8 cellular contexts compared by ENCODE assay signal in the genomic region with DNA sequence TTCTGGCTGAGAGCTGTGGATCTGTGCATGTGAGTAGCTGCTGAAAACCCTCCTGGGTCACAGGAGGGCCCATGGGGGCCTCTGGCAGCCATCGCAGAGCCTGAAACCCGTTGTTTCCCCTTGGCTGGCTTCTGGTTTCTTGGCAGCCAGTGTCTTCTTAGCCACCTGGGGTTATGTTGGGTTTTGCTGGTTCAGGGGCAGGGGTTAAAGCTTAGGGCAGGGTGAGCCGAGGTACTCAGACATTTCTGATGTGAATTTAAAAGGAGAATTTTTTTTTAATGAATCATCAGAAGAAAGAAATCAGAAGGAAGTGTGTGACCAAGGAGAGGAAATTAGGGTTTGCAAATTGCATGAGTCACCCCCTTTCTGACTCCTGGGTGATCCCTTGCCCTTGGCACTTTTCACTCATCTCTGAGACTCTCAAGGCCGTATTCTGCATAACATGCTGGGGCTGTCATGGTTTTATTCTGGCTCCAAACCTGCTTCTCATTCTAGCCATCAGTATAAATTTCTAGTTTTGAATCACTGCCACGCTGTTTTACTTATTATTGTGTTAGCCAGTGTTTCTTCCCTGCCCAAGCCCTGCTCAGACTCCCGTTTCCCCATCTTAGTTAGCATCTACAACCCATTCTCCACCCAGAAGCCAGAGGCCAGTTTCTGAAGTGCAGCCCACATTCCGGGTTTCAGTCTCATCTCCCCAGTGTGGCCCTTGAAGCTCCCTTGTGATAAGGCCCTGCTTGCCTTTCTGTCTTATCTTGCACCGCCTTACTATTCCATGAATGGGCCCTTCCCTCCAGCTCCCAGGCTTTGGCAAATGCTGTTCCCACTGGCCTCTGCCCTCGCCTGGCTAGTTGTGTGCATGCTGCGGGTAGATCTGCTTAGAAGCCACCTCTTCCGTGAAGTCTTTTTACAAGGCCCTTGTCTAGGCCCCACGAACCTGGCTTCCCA. TPM values are rescaled to one million over a fixed set of nuclear protein-coding genes. Genes with fewer than 3 reads are reported as not detected.
DNase-seq lines count a peak whose midpoint lies in the region; ATAC-seq, FAIRE-seq and TF ChIP-seq lines count a peak whose summit lies in the region.

No MANE protein-coding gene starts in this region.

- no peak for DNase-seq in left cardiac atrium
- no peak for DNase-seq in cardiac septum (ENCODE audit: low spot score)
- DNase-seq in PC-3, result peak; percentile 96
- peak; percentile 33 for DNase-seq in activated gamma-delta T cell treated with anti-CD3 and anti-CD28 coated beads, Interleukin-2, amount 50 U/mL, for 16 hours (ENCODE audit: low read depth)
- peak; percentile 86 for DNase-seq in keratinocyte (ENCODE audit: low read depth, low spot score)
- no peak for DNase-seq in type B pancreatic cell (ENCODE audit: extremely low spot score, unreplicated experiment)
- no peak for DNase-seq in COLO668 (lab: John Stamatoyannopoulos, UW; ENCODE audit: unreplicated experiment)

- H2AFZ ChIP-seq in PC-3 (ENCODE audit: low read length) (no peak overlapping the region), keratinocyte (ENCODE audit: control insufficient read depth, low read length) (peak overlapping the region; percentile 39)

- FAIRE-seq in keratinocyte (lab: Jason Lieb, UNC), result peak; percentile 88

- H3K36me3 ChIP-seq in PC-3 (ENCODE audit: low read depth, low read length) (no peaks in the 10 kb centered on the region), keratinocyte (ENCODE audit: control insufficient read depth in 2 of 2, extremely low read depth in 1 of 2, insufficient read depth in 2 of 2, low read length in 2 of 2) (no peaks in the 10 kb centered on the region)

- POLR2A ChIA-PET in PC-3 (lab: Charles Lee; ENCODE audit: unreplicated experiment), result interaction anchor here (0.6 kb wide), 1 partner anchor 42 kb away, joined by 3 read pairs; no protein-coding TSS in a partner anchor

- intact Hi-C loops in left cardiac atrium (cut with DNase I), result no loop called here
- intact Hi-C loops in cardiac septum (cut with DNase I), result no loop called here
- intact Hi-C loops in PC-3 (cut with micrococcal nuclease), result loop anchor here (1.0 kb wide), 4 partner anchors 16 to 125 kb away; no protein-coding TSS in a partner anchor

- H3K27ac ChIP-seq in PC-3 (ENCODE audit: low read length) (peak overlapping the region; percentile 72), keratinocyte (ENCODE audit: control insufficient read depth, insufficient read depth, low read length) (peak overlapping the region; percentile 53)

- no TSS peak for BruUV-seq in PC-3 (replicated peaks; lab: Mats Ljungman, UMichigan)

- TF ChIP-seq CTCF in PC-3 (conservative IDR thresholded peaks at IDR 0.05; ENCODE audit: low read depth, low read length) (no peak), keratinocyte (optimal IDR thresholded peaks at IDR 0.05 in 1 of 3, IDR thresholded peaks at IDR 0.05 in 1 of 3, conservative IDR thresholded peaks at IDR 0.05 in 1 of 3; ENCODE audit: extremely low read depth in 1 of 3, insufficient read depth in 2 of 3, low read length in 3 of 3) (peak in 1 of 3 experiments; percentile 10), type B pancreatic cell (conservative IDR thresholded peaks at IDR 0.05) (no peak)

- H3K9me3 Mint-ChIP-seq in type B pancreatic cell, result no peaks in the 10 kb centered on the region

- ATAC-seq in left cardiac atrium (peak; percentile 59 to 83), HG03039 (IDR thresholded peaks at IDR 0.05; ENCODE audit: unreplicated experiment) (peak; percentile 66), PC-3 (peak; percentile 92)

- H3K4me1 ChIP-seq in PC-3 (ENCODE audit: insufficient read depth, low read length) (peaks cover 33% of the 10 kb centered on the region), keratinocyte (ENCODE audit: control insufficient read depth, extremely low read depth, insufficient read depth, low read length) (peaks cover 55% of the 10 kb centered on the region)

- H3K9ac ChIP-seq in PC-3 (ENCODE audit: low read length) (peak overlapping the region; percentile 18; the same call in 1 of the 2 replicates), keratinocyte (ENCODE audit: control insufficient read depth, extremely low read depth, insufficient read depth, low read length) (peak overlapping the region; percentile 10)

- H3K9me2 ChIP-seq in PC-3 (replicated peaks; ENCODE audit: low read length), result no peaks in the 10 kb centered on the region

- H3K79me2 ChIP-seq in PC-3 (ENCODE audit: low read length), result no peaks in the 10 kb centered on the region
- no peaks in the 10 kb centered on the region for H3K79me2 ChIP-seq in keratinocyte (ENCODE audit: control insufficient read depth, insufficient read depth, low read length)

- H3K27me3 Mint-ChIP-seq in type B pancreatic cell, result peaks cover 25% of the 10 kb centered on the region

- dilution Hi-C loops in keratinocyte (cut with MboI; ENCODE audit: extremely low pct_ligation_motif_present, low sequenced_read_pairs), result no loop called here

- H3F3A ChIP-seq in PC-3 (ENCODE audit: low read length, unreplicated experiment), result peaks cover 5% of the 10 kb centered on the region

- no peaks in the 10 kb centered on the region for H3K9me1 ChIP-seq in keratinocyte (ENCODE audit: control insufficient read depth, extremely low read depth, insufficient read depth, low read length)

- H3K4me2 ChIP-seq in PC-3 (ENCODE audit: low read length) (peak overlapping the region; percentile 61), keratinocyte (ENCODE audit: control insufficient read depth, extremely low read depth, insufficient read depth, low read depth, low read length) (peak overlapping the region; percentile 61)

- no peaks in the 10 kb centered on the region for H4K20me1 ChIP-seq in PC-3 (ENCODE audit: low read length)
- H4K20me1 ChIP-seq in keratinocyte (ENCODE audit: control insufficient read depth, extremely low read depth, insufficient read depth, low read length), result no peaks in the 10 kb centered on the region

- H3K27me3 ChIP-seq in PC-3 (ENCODE audit: low read length), result no peaks in the 10 kb centered on the region
- no peaks in the 10 kb centered on the region for H3K27me3 ChIP-seq in keratinocyte (ENCODE audit: control insufficient read depth, extremely low read depth, insufficient read depth, low read length)

- H3K9me3 ChIP-seq in PC-3 (ENCODE audit: low read length) (no peaks in the 10 kb centered on the region), keratinocyte (ENCODE audit: control insufficient read depth, low read depth, low read length) (no peaks in the 10 kb centered on the region)

- peak overlapping the region; percentile 13 for H3K27ac Mint-ChIP-seq in type B pancreatic cell

- CTCF ChIA-PET in PC-3 (lab: Charles Lee), result interaction anchor here (0.6 kb wide), 1 partner anchor 111 kb away, joined by 3 read pairs; no protein-coding TSS in a partner anchor

- H3K4me3 Mint-ChIP-seq in type B pancreatic cell, result no peak overlapping the region

- H3K4me3 ChIP-seq in PC-3 (ENCODE audit: low read length) (no peak overlapping the region; the same call in 1 of the 2 replicates), keratinocyte (ENCODE audit: control insufficient read depth in 2 of 3, extremely low read depth in 1 of 3, insufficient read depth in 2 of 3, low read depth in 1 of 3, low read length in 3 of 3) (no peak overlapping the region)

- no peaks in the 10 kb centered on the region for H3K36me3 Mint-ChIP-seq in type B pancreatic cell

- peaks cover 19% of the 10 kb centered on the region for H3K4me1 Mint-ChIP-seq in type B pancreatic cell (ENCODE audit: unreplicated experiment)

RNA-seq across cellular contexts. Expression of a gene that starts 40.9 kb away (rescaled TPM):
- total RNA-seq in left cardiac atrium (1 to 10 TPM in 1 of 2 donors, under 1 TPM in 1; 0.73 to 1.6 TPM), cardiac septum (1.4 TPM), PC-3 (2014; rRNA removed) (0.98 and 1.8 TPM in 2 replicates), type B pancreatic cell (ENCODE audit: low replicate concordance) (1.5 and 4.7 TPM in 2 replicates)
- 0.04 to 0.76 TPM (median 0.20 TPM) in 3 replicates for polyA plus RNA-seq in keratinocyte
- polyA plus RNA-seq in keratinocyte (2011; ENCODE audit: low read depth), result 0.19 TPM
- polyA plus RNA-seq in keratinocyte (2011; cell fraction: cytosol; rRNA removed), result 0.32 and 0.61 TPM in 2 replicates
- 0.27 and 0.37 TPM in 2 replicates for polyA plus RNA-seq in keratinocyte (2011; cell fraction: nucleus; rRNA removed)
- polyA plus RNA-seq in keratinocyte (2012; ENCODE audit: low replicate concordance), result 0.28 and 1.4 TPM in 2 replicates
- polyA minus RNA-seq in keratinocyte, result 0.26 to 1.1 TPM in 2 of 3 replicates, not detected in the other
- not detected for polyA minus RNA-seq in keratinocyte (2011; cell fraction: cytosol; rRNA and poly(A)+ RNA removed)
- polyA minus RNA-seq in keratinocyte (2011; cell fraction: nucleus; rRNA and poly(A)+ RNA removed), result 0.31 TPM in 1 of 2 replicates, not detected in the other

Comparison
In these comparisons a context has a peak if more than half of its experiments do, and no peak if none do; other contexts are left out.
1. DNase-seq: peak in PC-3 (single experiment), activated gamma-delta T cell treated with anti-CD3 and anti-CD28 coated beads, Interleukin-2, amount 50 U/mL, for 16 hours (single experiment) and keratinocyte (single experiment); none in left cardiac atrium (single experiment), cardiac septum (single experiment), type B pancreatic cell (single experiment) and COLO668 (single experiment).
2. Peak in every context shown above with its lines, with median percentiles within 50 percentile points of each other: ATAC-seq.